8 cellular contexts compared by ENCODE assay signal in genomic region chr4:142719854-142720541, GRCh38.
DNase-seq lines count a peak whose midpoint lies in the region; ATAC-seq and TF ChIP-seq lines count a peak whose summit lies in the region.

No MANE protein-coding gene starts in this region.

- H3K4me2 ChIP-seq in IMR-90 (ENCODE audit: low read depth, low read length), result no peak overlapping the region

- H3K4me3 ChIP-seq in IMR-90 (ENCODE audit: insufficient read depth, low read depth, low read length), result no peak overlapping the region
- no peak overlapping the region for H3K4me3 ChIP-seq in ascending aorta

- no TSS peak for BruUV-seq in IMR-90 (replicated peaks; lab: Mats Ljungman, UMichigan)

- H3K79me1 ChIP-seq in IMR-90 (ENCODE audit: low read depth in 1 of 2, low read length in 2 of 2), result no peaks in the 10 kb centered on the region

- no peak overlapping the region for H2BK120ac ChIP-seq in IMR-90 (ENCODE audit: low read depth, low read length)

- H4K8ac ChIP-seq in IMR-90 (ENCODE audit: low read depth in 2 of 2, low read length in 2 of 2), result no peak overlapping the region

- no peak overlapping the region for H4K5ac ChIP-seq in IMR-90 (ENCODE audit: low read depth, low read length)

- no peaks in the 10 kb centered on the region for H4K20me1 ChIP-seq in IMR-90 (ENCODE audit: insufficient read depth, low read length)

- no peak for TF ChIP-seq POLR2A in IMR-90 (IDR thresholded peaks at IDR 0.05; ENCODE audit: low read depth, low read length)

- H2BK20ac ChIP-seq in IMR-90 (ENCODE audit: low read depth, low read length), result no peak overlapping the region

- H3K18ac ChIP-seq in IMR-90 (ENCODE audit: low read depth, low read length), result no peak overlapping the region

- TF ChIP-seq RAD21 in IMR-90 (IDR thresholded peaks at IDR 0.05; ENCODE audit: low read length), result peak; percentile 67

- H2BK5ac ChIP-seq in IMR-90 (ENCODE audit: low read depth, low read length, poor library complexity, severe bottlenecking), result no peak overlapping the region

- no peak overlapping the region for H3K9ac ChIP-seq in IMR-90 (ENCODE audit: low read depth, low read length)

- DNase-seq in NCI-H2196 treated with DMSO at 0.1 percent for 48 hours (lab: John Stamatoyannopoulos, UW; ENCODE audit: unreplicated experiment) (peak; percentile 5), NCI-H2196 (lab: John Stamatoyannopoulos, UW; ENCODE audit: unreplicated experiment) (no peak), IMR-90 (peak; percentile 21), ascending aorta (ENCODE audit: low spot score in 2 of 2) (no peak), lung microvascular endothelial cell (ENCODE audit: low read depth in 2 of 2) (peak; percentile 21 to 50), NCI-H2227 (lab: John Stamatoyannopoulos, UW; ENCODE audit: unreplicated experiment) (no peak)

- intact Hi-C loops in IMR-90 (cut with micrococcal nuclease) (loop anchor here (1.0 to 5.0 kb wide), 3 partner anchors 117 to 593 kb away; no protein-coding TSS in a partner anchor), ascending aorta (cut with DNase I) (loop anchor here (5.0 kb wide), 2 partner anchors 368 to 593 kb away; no protein-coding TSS in a partner anchor)

- no peak overlapping the region for H4K91ac ChIP-seq in IMR-90 (ENCODE audit: insufficient read depth, low read depth, low read length)

- no peak overlapping the region for H3K14ac ChIP-seq in IMR-90 (replicated peaks; ENCODE audit: low read depth, low read length)

- CTCF ChIA-PET in IMR-90 (lab: Yijun Ruan, JAX), result interaction anchor here (0.6 to 1.5 kb wide), 5 partner anchors 10 to 762 kb away, joined by 3 to 8 read pairs (median 4); no protein-coding TSS in a partner anchor

- H3K23ac ChIP-seq in IMR-90 (ENCODE audit: low read depth, low read length), result no peak overlapping the region

- dilution Hi-C loops in IMR-90 (cut with HindIII; ENCODE audit: low sequenced_read_pairs, unreplicated experiment), result no loop called here

- in situ Hi-C loops in IMR-90 (cut with MboI; ENCODE audit: low sequenced_read_pairs), result loop anchor here (10.0 to 25.0 kb wide), 3 partner anchors 365 to 1558 kb away; no protein-coding TSS in a partner anchor

- H3K4me1 ChIP-seq in IMR-90 (ENCODE audit: control insufficient read depth, insufficient read depth, low read length) (no peaks in the 10 kb centered on the region), ascending aorta (no peaks in the 10 kb centered on the region)

- no peak overlapping the region for H2AK5ac ChIP-seq in IMR-90 (ENCODE audit: low read depth, low read length)

- H3K27me3 ChIP-seq in IMR-90 (ENCODE audit: control insufficient read depth, insufficient read depth, low read length), result no peaks in the 10 kb centered on the region
- no peaks in the 10 kb centered on the region for H3K27me3 ChIP-seq in ascending aorta

- no CpG with 5 or more reads among the region's 5 CpGs for WGBS in IMR-90 (ENCODE audit: extremely low coverage in 2 of 2, insufficient read length in 1 of 2), 2 experiments

- POLR2A ChIA-PET in IMR-90 (lab: Charles Lee; ENCODE audit: unreplicated experiment), result no interaction called here

- no peak overlapping the region for H2AFZ ChIP-seq in IMR-90 (replicated peaks; ENCODE audit: low read length, poor library complexity)

- H3K27ac ChIP-seq in IMR-90 (ENCODE audit: insufficient read depth, low read length) (no peak overlapping the region), ascending aorta (no peak overlapping the region)

- H3K9me3 ChIP-seq in IMR-90 (ENCODE audit: control insufficient read depth, insufficient read depth, low read length) (no peaks in the 10 kb centered on the region), ascending aorta (no peaks in the 10 kb centered on the region)

- no peak overlapping the region for H3K4ac ChIP-seq in IMR-90 (ENCODE audit: low read depth, low read length)

- no peak overlapping the region for H2AK9ac ChIP-seq in IMR-90 (replicated peaks; ENCODE audit: low read depth, low read length, poor library complexity)

- H3K36me3 ChIP-seq in IMR-90 (ENCODE audit: control insufficient read depth, insufficient read depth, low read length) (no peaks in the 10 kb centered on the region), ascending aorta (no peaks in the 10 kb centered on the region)

- TF ChIP-seq CTCF in IMR-90 (conservative IDR thresholded peaks at IDR 0.05; ENCODE audit: low read depth, low read length) (peak; percentile 57), ascending aorta (IDR thresholded peaks at IDR 0.05) (peak; percentile 15 to 50 (median 26))

- ATAC-seq in IMR-90 (ENCODE audit: low read depth) (peak; percentile 37; the same call in 1 of the 2 replicates), HG03175 (IDR thresholded peaks at IDR 0.05; ENCODE audit: unreplicated experiment) (no peak), GM21367 (IDR thresholded peaks at IDR 0.05; ENCODE audit: unreplicated experiment) (no peak)

- no peaks in the 10 kb centered on the region for H3K9me1 ChIP-seq in IMR-90 (ENCODE audit: insufficient read depth, low read length)

- no peak overlapping the region for H2BK15ac ChIP-seq in IMR-90 (ENCODE audit: low read depth, low read length)

- H3K56ac ChIP-seq in IMR-90 (ENCODE audit: extremely low read depth, insufficient read depth, low read length), result no peak overlapping the region

TF ChIP-seq in IMR-90, 13 proteins besides CTCF, POLR2A, EP300 and RAD21:
- TF ChIP-seq SMC3 (IDR thresholded peaks at IDR 0.05; ENCODE audit: low read depth, low read length) (peak; percentile 64), FOS (IDR thresholded peaks at IDR 0.05; ENCODE audit: low read depth, low read length) (no peak), MAFK (IDR thresholded peaks at IDR 0.05; ENCODE audit: low read depth, low read length) (no peak), CHD1 (IDR thresholded peaks at IDR 0.05; ENCODE audit: low read depth, low read length) (no peak), MAZ (IDR thresholded peaks at IDR 0.05; ENCODE audit: borderline replicate concordance, low read depth, low read length) (no peak), USF2 (IDR thresholded peaks at IDR 0.05; ENCODE audit: low read depth, low read length) (no peak)

Comparison
In these comparisons a context has a peak if more than half of its experiments do, and no peak if none do; other contexts are left out.
1. DNase-seq: peak in NCI-H2196 treated with DMSO at 0.1 percent for 48 hours (single experiment), IMR-90 (single experiment) and lung microvascular endothelial cell (2 of 2); none in NCI-H2196 (single experiment), ascending aorta (0 of 2) and NCI-H2227 (single experiment).